9 cellular contexts compared by ENCODE assay signal in the genomic region with DNA sequence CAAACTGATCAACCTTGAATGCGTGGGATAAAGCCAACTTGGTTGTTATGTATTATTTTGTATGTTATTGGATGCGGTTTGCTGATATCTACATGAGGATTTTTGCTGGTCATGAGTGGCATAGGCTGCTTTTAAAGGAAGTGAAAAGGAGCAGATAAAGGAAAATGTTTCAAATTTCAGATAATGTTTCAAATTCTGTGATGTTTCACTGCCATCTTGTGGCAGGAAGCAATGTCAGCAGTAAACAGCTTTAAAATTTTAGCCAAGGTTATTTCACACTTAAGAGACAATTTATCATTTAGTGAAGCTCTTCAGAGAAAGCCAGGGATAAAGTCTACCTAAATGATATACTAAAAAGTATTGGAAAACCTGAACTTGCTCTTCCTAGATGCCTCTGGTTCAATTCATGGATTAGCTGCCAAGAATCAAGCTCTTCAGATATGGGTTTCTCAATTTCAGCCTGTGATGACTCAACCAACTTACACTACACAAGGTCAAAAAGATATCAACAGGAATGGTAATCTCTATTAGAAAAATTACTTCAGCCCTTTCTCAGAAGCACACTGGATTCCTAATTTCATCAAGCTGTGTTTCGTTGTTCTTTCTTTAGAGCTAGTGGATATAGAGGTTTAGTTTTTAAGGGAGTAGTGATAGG.
DNase-seq lines count a peak whose midpoint lies in the region; ATAC-seq, FAIRE-seq and TF ChIP-seq lines count a peak whose summit lies in the region.
"Had no signal": no experiment of that assay in that cellular context is flagged by ENCODE, and none has a peak within 500 bp of the region (broad histone marks: within the 10 kb centered on the region; RNA-seq: fewer than 3 reads in every experiment).

No MANE protein-coding gene starts in this region.

- no peak for TF ChIP-seq POLR2A in GM12892 (IDR thresholded peaks at IDR 0.05; ENCODE audit: low read depth, low read length)

- H3K9me3 ChIP-seq in neural cell (ENCODE audit: low read length) = no peaks in the 10 kb centered on the region
- H3K9me3 ChIP-seq: BLaER1 treated with 17β-estradiol and CSF1 and Interleukin-3, amounts not matched to agents 10 nM and 100 nM had no signal

- no peak overlapping the region for H3K4me2 ChIP-seq in neural cell (ENCODE audit: low read length)
- H3K4me2 ChIP-seq: BLaER1 treated with 17β-estradiol and CSF1 and Interleukin-3, amounts not matched to agents 10 nM and 100 nM had no signal

- H3F3A ChIP-seq in neural cell (ENCODE audit: insufficient read depth, low read length, poor library complexity, severe bottlenecking) = no peaks in the 10 kb centered on the region

- no peak for ATAC-seq in GM18858 (IDR thresholded peaks at IDR 0.05; ENCODE audit: unreplicated experiment)

- no peak overlapping the region for H2AFZ ChIP-seq in neural cell (ENCODE audit: low read depth, low read length)

- TF ChIP-seq EP300 in neural cell (conservative IDR thresholded peaks at IDR 0.05; ENCODE audit: poor library complexity, severe bottlenecking) = no peak

- H3K79me2 ChIP-seq in neural cell (replicated peaks; ENCODE audit: insufficient read depth, low read length) = no peaks in the 10 kb centered on the region

- H3K9me2 ChIP-seq in neural cell (ENCODE audit: insufficient read depth, low read length) = no peaks in the 10 kb centered on the region

- H3K4me3 ChIP-seq in dorsolateral prefrontal cortex = no peak overlapping the region
- H3K4me3 ChIP-seq in neural cell (ENCODE audit: low read length) = no peak overlapping the region
- H3K4me3 ChIP-seq: BLaER1 treated with 17β-estradiol and CSF1 and Interleukin-3, amounts not matched to agents 10 nM and 100 nM had no signal

- H3K27me3 ChIP-seq in dorsolateral prefrontal cortex = no peaks in the 10 kb centered on the region
- no peaks in the 10 kb centered on the region for H3K27me3 ChIP-seq in neural cell (ENCODE audit: insufficient read depth, low read depth, low read length)
- H3K27me3 ChIP-seq: BLaER1 treated with 17β-estradiol and CSF1 and Interleukin-3, amounts not matched to agents 10 nM and 100 nM had no signal

- H3K9ac ChIP-seq in neural cell (ENCODE audit: low read length) = no peak overlapping the region
- H3K9ac ChIP-seq: BLaER1 treated with 17β-estradiol and CSF1 and Interleukin-3, amounts not matched to agents 10 nM and 100 nM had no signal

- H3K27ac ChIP-seq in dorsolateral prefrontal cortex (peak overlapping the region in 7 of 59 donors; percentile 2 to 35 (median 19)), neural cell (ENCODE audit: low read length) (no peak overlapping the region)

- TF ChIP-seq CTCF in dorsolateral prefrontal cortex (IDR thresholded peaks at IDR 0.05 in 54 of 56, conservative IDR thresholded peaks at IDR 0.05 in 2 of 56; ENCODE audit: low read depth in 1 of 56, partially characterized antibody in 56 of 56) = peak; percentile 46 to 84 (median 72)
- TF ChIP-seq CTCF in neural cell (IDR thresholded peaks at IDR 0.05; ENCODE audit: poor library complexity, severe bottlenecking) = peak; percentile 83

- FAIRE-seq in GM12892 (lab: Jason Lieb, UNC) = no peak

- H3K36me3 ChIP-seq in neural cell (ENCODE audit: insufficient read depth, low read length) = no peaks in the 10 kb centered on the region

- intact Hi-C loops in dorsolateral prefrontal cortex (cut with DNase I) = loop anchor here (5.0 kb wide), 2 partner anchors 613 to 633 kb away; no protein-coding TSS in a partner anchor

- H4K20me1 ChIP-seq in neural cell (ENCODE audit: insufficient read depth) = no peaks in the 10 kb centered on the region

- TF ChIP-seq RAD21 in neural cell (conservative IDR thresholded peaks at IDR 0.05) = peak; percentile 86

- peak; percentile 29 for DNase-seq in NCI-H1105 treated with DMSO at 0.1 percent for 48 hours (lab: John Stamatoyannopoulos, UW)
- no peak for DNase-seq in NCI-H1105 (lab: John Stamatoyannopoulos, UW)
- peak; percentile 64 for DNase-seq in NCI-H226
- no peak for DNase-seq in dorsolateral prefrontal cortex
- no peak for DNase-seq in GM12892 (ENCODE audit: insufficient read length)
- DNase-seq in GM19240 (ENCODE audit: insufficient read length, low spot score) = no peak

TF ChIP-seq in neural cell, 6 proteins besides CTCF, POLR2A, EP300 and RAD21:
- TF ChIP-seq SMC3 (conservative IDR thresholded peaks at IDR 0.05; ENCODE audit: poor library complexity) (peak; percentile 86), TAF1 (IDR thresholded peaks at IDR 0.05; ENCODE audit: low read depth) (no peak), EZH2 (IDR thresholded peaks at IDR 0.05; ENCODE audit: borderline replicate concordance, insufficient read depth, low read length, poor library complexity, severe bottlenecking) (no peak)
- TF ChIP-seq, protein P1, sequence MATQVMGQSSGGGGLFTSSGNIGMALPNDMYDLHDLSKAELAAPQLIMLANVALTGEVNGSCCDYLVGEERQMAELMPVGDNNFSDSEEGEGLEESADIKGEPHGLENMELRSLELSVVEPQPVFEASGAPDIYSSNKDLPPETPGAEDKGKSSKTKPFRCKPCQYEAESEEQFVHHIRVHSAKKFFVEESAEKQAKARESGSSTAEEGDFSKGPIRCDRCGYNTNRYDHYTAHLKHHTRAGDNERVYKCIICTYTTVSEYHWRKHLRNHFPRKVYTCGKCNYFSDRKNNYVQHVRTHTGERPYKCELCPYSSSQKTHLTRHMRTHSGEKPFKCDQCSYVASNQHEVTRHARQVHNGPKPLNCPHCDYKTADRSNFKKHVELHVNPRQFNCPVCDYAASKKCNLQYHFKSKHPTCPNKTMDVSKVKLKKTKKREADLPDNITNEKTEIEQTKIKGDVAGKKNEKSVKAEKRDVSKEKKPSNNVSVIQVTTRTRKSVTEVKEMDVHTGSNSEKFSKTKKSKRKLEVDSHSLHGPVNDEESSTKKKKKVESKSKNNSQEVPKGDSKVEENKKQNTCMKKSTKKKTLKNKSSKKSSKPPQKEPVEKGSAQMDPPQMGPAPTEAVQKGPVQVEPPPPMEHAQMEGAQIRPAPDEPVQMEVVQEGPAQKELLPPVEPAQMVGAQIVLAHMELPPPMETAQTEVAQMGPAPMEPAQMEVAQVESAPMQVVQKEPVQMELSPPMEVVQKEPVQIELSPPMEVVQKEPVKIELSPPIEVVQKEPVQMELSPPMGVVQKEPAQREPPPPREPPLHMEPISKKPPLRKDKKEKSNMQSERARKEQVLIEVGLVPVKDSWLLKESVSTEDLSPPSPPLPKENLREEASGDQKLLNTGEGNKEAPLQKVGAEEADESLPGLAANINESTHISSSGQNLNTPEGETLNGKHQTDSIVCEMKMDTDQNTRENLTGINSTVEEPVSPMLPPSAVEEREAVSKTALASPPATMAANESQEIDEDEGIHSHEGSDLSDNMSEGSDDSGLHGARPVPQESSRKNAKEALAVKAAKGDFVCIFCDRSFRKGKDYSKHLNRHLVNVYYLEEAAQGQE (IDR thresholded peaks at IDR 0.05; ENCODE audit: borderline replicate concordance) = no peak

Comparison
In these comparisons a context has a peak if more than half of its experiments do, and no peak if none do; other contexts are left out.
1. DNase-seq: peak in NCI-H1105 treated with DMSO at 0.1 percent for 48 hours (single experiment) and NCI-H226 (single experiment); none in NCI-H1105 (single experiment), dorsolateral prefrontal cortex (0 of 10), GM12892 (single experiment) and GM19240 (single experiment).